19 cellular contexts compared by ENCODE assay signal in the genomic region with DNA sequence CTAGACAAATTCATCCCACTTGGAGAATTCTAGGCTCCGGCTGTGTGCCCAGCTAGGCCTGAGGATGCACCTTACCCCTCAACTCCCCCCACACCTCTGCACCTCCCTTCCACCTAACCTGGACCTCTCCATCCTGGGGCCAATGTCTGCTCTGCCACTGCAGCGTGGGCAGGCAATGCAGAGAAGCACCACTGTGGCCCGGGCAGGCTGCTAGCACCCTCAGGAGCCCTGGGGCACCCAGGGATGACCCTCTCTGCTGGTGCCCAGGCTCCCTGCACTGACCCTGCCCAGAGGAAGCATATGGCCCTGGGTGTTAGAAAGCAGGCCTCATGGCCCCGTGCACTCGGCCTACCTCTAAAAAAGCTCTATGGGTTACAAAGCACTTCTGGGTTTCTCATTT.
"Had no signal": no experiment of that assay in that cellular context is flagged by ENCODE, and none has a peak within 500 bp of the region (broad histone marks: within the 10 kb centered on the region; RNA-seq: fewer than 3 reads in every experiment).

No MANE protein-coding gene starts in this region.

- H3K4me1 ChIP-seq: left lung had no signal

- H3K27me3 ChIP-seq: gastrocnemius medialis, left lung, ovary, right atrium auricular region, sigmoid colon, stomach had no signal

- H3K36me3 ChIP-seq: gastrocnemius medialis, ovary, right atrium auricular region, sigmoid colon had no signal

- H3K4me3 ChIP-seq: gastrocnemius medialis, left lung, lung, mucosa of descending colon, ovary, right atrium auricular region, sigmoid colon, skin epidermis, stomach had no signal

- DNase-seq: cortex of kidney; effector memory CD4-positive, alpha-beta T cell; gastrocnemius medialis; islet precursor cell; left lung; mucosa of descending colon; naive thymus-derived CD8-positive, alpha-beta T cell; nucleus accumbens; ovary; sigmoid colon; stimulated activated CD4-positive, alpha-beta T cell treated with anti-CD3 and anti-CD28 coated beads, Interleukin-2, amount 100 ng/mL, for 24 hours; stimulated activated CD4-positive, alpha-beta T cell treated with anti-CD3 and anti-CD28 coated beads, Interleukin-4, amount 100 ng/mL, for 4 hours; stimulated activated naive B cell treated with anti-CD40 and anti-IgM and Interleukin-4, amounts not matched to agents 10 μg/mL and 1 μg/mL and 100 μg/mL, for 72 hours; stomach; substantia nigra had no signal

- ATAC-seq: esophagus mucosa; gastrocnemius medialis; left lung; mucosa of descending colon; naive thymus-derived CD8-positive, alpha-beta T cell; stimulated activated naive B cell treated with anti-CD40 and anti-IgM and Interleukin-4, amounts not matched to agents 10 μg/mL and 1 μg/mL and 100 μg/mL, for 72 hours had no signal

- H3K27ac ChIP-seq: left lung had no signal

- H3K9me3 ChIP-seq: gastrocnemius medialis, left lung, mucosa of descending colon, ovary, right atrium auricular region, sigmoid colon, stomach had no signal
